In the genomic region with DNA sequence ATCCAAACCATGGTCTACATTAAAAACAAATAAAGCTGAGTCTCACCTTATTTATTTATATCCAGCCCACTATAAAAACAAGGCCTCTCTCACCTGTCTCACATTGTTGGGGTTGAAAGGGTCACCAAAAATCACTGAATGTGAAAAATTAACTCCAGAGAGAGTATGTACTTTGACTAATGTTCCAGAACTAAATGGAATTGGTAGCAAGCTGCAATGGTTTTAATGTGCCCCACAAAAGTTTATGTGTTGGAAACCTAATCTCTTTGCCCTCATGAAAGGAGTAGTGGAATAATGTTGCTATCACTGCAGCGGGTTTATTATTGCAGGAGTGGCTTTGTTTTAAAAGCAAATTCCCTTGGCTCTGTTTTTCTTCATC, we compare ENCODE assay signal across 24 cellular contexts.
"Had no signal": no experiment of that assay in that cellular context is flagged by ENCODE, and none has a peak within 500 bp of the region (broad histone marks: within the 10 kb centered on the region; RNA-seq: fewer than 3 reads in every experiment).

No MANE protein-coding gene starts in this region.

- H3K27ac ChIP-seq: body of pancreas, SJSA1 had no signal

- DNase-seq: activated CD4-positive, alpha-beta T cell treated with anti-CD3 and anti-CD28 coated beads for 4 hours; activated CD8-positive, alpha-beta memory T cell treated with anti-CD3 and anti-CD28 coated beads, Interleukin-2, amount 50 U/mL, for 48 hours; activated CD8-positive, alpha-beta T cell treated with anti-CD3 and anti-CD28 coated beads, Interleukin-2, amount 10 ng/mL, durations not matched to agents 7 days and 5 days; activated naive CD4-positive, alpha-beta T cell treated with anti-CD3 and anti-CD28 coated beads, Interleukin-2, amount 50 U/mL, for 16 hours; activated naive CD8-positive, alpha-beta T cell treated with anti-CD3 and anti-CD28 coated beads, Interleukin-2, amount 10 ng/mL, durations not matched to agents 7 days and 5 days; activated T-cell treated with anti-CD3 and anti-CD28 coated beads, Interleukin-2, amount 50 U/mL, for 1 hour; aorta; body of pancreas; central memory CD4-positive, alpha-beta T cell; Karpas-422; MM.1S; NCI-H1105; NCI-H1436; NCI-H1694 treated with DMSO at 0.1 percent for 48 hours; NCI-H2029 treated with DMSO at 0.1 percent for 48 hours; NCI-H510A treated with DMSO at 0.1 percent for 48 hours; NCI-H69; NK-92 treated with Interleukin-12 subunit alpha and Interleukin-12 subunit beta, amount 100 ng/mL, for 24 hours; PC-3; SHP77; T-helper 1 cell had no signal

- H3K36me3 ChIP-seq: SJSA1 had no signal

- H3K4me3 ChIP-seq: body of pancreas, K562, SJSA1 had no signal

- H3K4me1 ChIP-seq: SJSA1 had no signal

- H3K9me3 ChIP-seq: body of pancreas, SJSA1 had no signal

- H3K27me3 ChIP-seq: body of pancreas, SJSA1 had no signal

- ATAC-seq: activated CD4-positive, CD25-positive, alpha-beta regulatory T cell treated with anti-CD3 and anti-CD28 coated beads, Interleukin-2, amount 50 U/mL, for 24 hours; activated CD8-positive, alpha-beta T cell treated with anti-CD3 and anti-CD28 coated beads, Interleukin-2, amount 10 ng/mL, durations not matched to agents 7 days and 5 days; body of pancreas; K562; PC-3 had no signal
